ENCODE assay signal across 25 cellular contexts in the genomic region with DNA sequence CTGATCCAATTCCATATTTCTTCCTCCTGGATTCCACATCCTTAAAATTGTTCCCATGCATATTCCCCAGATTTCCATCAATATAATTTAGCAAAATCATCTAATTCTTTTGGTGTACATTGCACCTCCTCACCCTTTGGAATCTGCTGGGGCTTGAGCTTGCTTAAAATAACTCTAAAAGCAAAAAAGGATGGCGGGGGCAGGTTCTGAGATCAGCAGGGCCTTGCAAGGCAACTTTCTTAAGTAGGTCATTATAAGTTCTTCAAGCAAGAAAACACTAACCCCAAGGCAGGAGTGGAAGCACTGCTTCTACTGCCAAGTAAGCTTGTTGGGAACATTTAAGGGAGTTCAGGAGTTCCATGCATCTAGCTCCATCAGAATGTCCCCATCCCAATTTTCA.
"Had no signal": no experiment of that assay in that cellular context is flagged by ENCODE, and none has a peak within 500 bp of the region (broad histone marks: within the 10 kb centered on the region; RNA-seq: fewer than 3 reads in every experiment).

No MANE protein-coding gene starts in this region.

- H3K4me3 ChIP-seq: stomach, suprapubic skin, testis, thoracic aorta, tibial artery, tibial nerve, transverse colon, upper lobe of left lung, upper lobe of right lung, uterus, vagina had no signal

- H3K9me3 ChIP-seq: stomach, suprapubic skin, testis, thoracic aorta, tibial artery, tibial nerve, transverse colon, upper lobe of left lung, upper lobe of right lung, uterus, vagina had no signal

- H3K27me3 ChIP-seq: stomach, suprapubic skin, testis, tibial artery, tibial nerve, transverse colon, upper lobe of left lung, upper lobe of right lung, uterus, vagina had no signal

- DNase-seq: stimulated activated CD4-positive, alpha-beta T cell treated with anti-CD3 and anti-CD28 coated beads, Interleukin-2, amount 100 ng/mL, for 48 hours; stimulated activated CD4-positive, alpha-beta T cell treated with anti-CD3 and anti-CD28 coated beads, Interleukin-4, amount 100 ng/mL, for 1 hour; stimulated activated CD4-positive, alpha-beta T cell treated with anti-CD3 and anti-CD28 coated beads, Interleukin-4, amount 100 ng/mL, for 24 hours; stimulated activated CD4-positive, alpha-beta T cell treated with anti-CD3 and anti-CD28 coated beads, Interleukin-4, amount 100 ng/mL, for 4 hours; stimulated activated CD8-positive, alpha-beta memory T cell treated with anti-CD3 and anti-CD28 coated beads, Interleukin-4, amount 100 ng/mL, for 48 hours; stimulated activated naive B cell treated with anti-CD40 and anti-IgM and Interleukin-4, amounts not matched to agents 10 μg/mL and 1 μg/mL and 100 μg/mL, for 72 hours; stimulated activated naive CD4-positive, alpha-beta T cell; stimulated activated naive CD4-positive, alpha-beta T cell treated with Interleukin-2 at 50 U/mL for 16 hours; stimulated activated naive CD8-positive, alpha-beta T cell treated with anti-CD3 and anti-CD28 coated beads, Interleukin-15, amount 100 ng/mL, for 72 hours; stimulated activated naive CD8-positive, alpha-beta T cell treated with anti-CD3 and anti-CD28 coated beads, Interleukin-15, Interleukin-2, amounts not matched to agents 100 U/mL and 50 U/mL, for 24 hours; stomach; substantia nigra; testis; tibial artery; transverse colon; trophoblast cell; upper lobe of left lung; upper lobe of right lung; uterus had no signal

- H3K4me1 ChIP-seq: stomach, suprapubic skin, testis, tibial artery, tibial nerve, transverse colon, upper lobe of left lung, upper lobe of right lung, uterus, vagina had no signal

- H3K27ac ChIP-seq: stomach, suprapubic skin, testis, thoracic aorta, tibial artery, tibial nerve, transverse colon, upper lobe of left lung, upper lobe of right lung, uterus, vagina had no signal

- H3K36me3 ChIP-seq: stomach, suprapubic skin, thoracic aorta, tibial artery, tibial nerve, transverse colon, upper lobe of left lung, upper lobe of right lung, uterus, vagina had no signal

- ATAC-seq: stimulated activated effector memory CD8-positive, alpha-beta T cell treated with anti-CD3 and anti-CD28 coated beads, Interleukin-12 subunit alpha, Interleukin-12 subunit beta, amount 100 ng/mL, for 72 hours; stimulated activated memory B cell treated with anti-CD40 and anti-IgM and Interleukin-4, amounts not matched to agents 10 μg/mL and 1 μg/mL and 100 μg/mL, for 72 hours; stimulated activated naive B cell treated with anti-CD40 and anti-IgM and Interleukin-4, amounts not matched to agents 10 μg/mL and 1 μg/mL and 100 μg/mL, for 72 hours; stimulated activated naive CD8-positive, alpha-beta T cell treated with anti-CD3 and anti-CD28 coated beads, Interleukin-15, amount 100 ng/mL, for 72 hours; stimulated activated naive CD8-positive, alpha-beta T cell treated with anti-CD3 and anti-CD28 coated beads, Interleukin-15, Interleukin-2, amounts not matched to agents 100 U/mL and 50 U/mL, for 24 hours; upper lobe of right lung had no signal
